ENCODE assay signal across 11 cellular contexts in genomic region chr20:3900187-3900604, GRCh38. TPM values are rescaled to one million over a fixed set of nuclear protein-coding genes. Genes with fewer than 3 reads are reported as not detected.
DNase-seq lines count a peak whose midpoint lies in the region; ATAC-seq and TF ChIP-seq lines count a peak whose summit lies in the region.
"Had no signal": no experiment of that assay in that cellular context is flagged by ENCODE, and none has a peak within 500 bp of the region (broad histone marks: within the 10 kb centered on the region; RNA-seq: fewer than 3 reads in every experiment).

No MANE protein-coding gene starts in this region.

- H3K27ac ChIP-seq in smooth muscle cell (ENCODE audit: low read depth), result peak overlapping the region; percentile 7

- H3K4me1 ChIP-seq in smooth muscle cell (ENCODE audit: low read depth), result peaks cover 4% of the 10 kb centered on the region

- no peak for TF ChIP-seq CTCF in smooth muscle cell (IDR thresholded peaks at IDR 0.05; ENCODE audit: borderline replicate concordance, insufficient read depth, poor library complexity, severe bottlenecking)

- peaks cover 100% of the 10 kb centered on the region for H3K79me2 ChIP-seq in smooth muscle cell (ENCODE audit: low read depth)

- no peak for DNase-seq in activated CD8-positive, alpha-beta memory T cell treated with anti-CD3 and anti-CD28 coated beads, Interleukin-2, amount 10 ng/mL, durations not matched to agents 7 days and 5 days
- no peak for DNase-seq in activated CD8-positive, alpha-beta memory T cell treated with anti-CD3 and anti-CD28 coated beads, Interleukin-2, amount 50 U/mL, for 48 hours
- DNase-seq in NCI-H69 (lab: John Stamatoyannopoulos, UW) (peak; percentile 27), smooth muscle cell (lab: John Stamatoyannopoulos, UW; ENCODE audit: unreplicated experiment) (no peak), 8988T (no peak)
- DNase-seq: activated CD4-positive, alpha-beta T cell treated with anti-CD3 and anti-CD28 coated beads, Interleukin-2, amount 10 ng/mL, durations not matched to agents 7 days and 5 days; NCI-H1048; RPMI8226 had no signal

- no peak overlapping the region for H2AFZ ChIP-seq in smooth muscle cell (ENCODE audit: low read depth)

- H3K27me3 ChIP-seq in smooth muscle cell (ENCODE audit: low read depth), result no peaks in the 10 kb centered on the region

- no peak for ATAC-seq in activated CD8-positive, alpha-beta memory T cell treated with anti-CD3 and anti-CD28 coated beads, Interleukin-2, amount 10 ng/mL, durations not matched to agents 7 days and 5 days
- ATAC-seq in HG02571 (IDR thresholded peaks at IDR 0.05; ENCODE audit: unreplicated experiment) (no peak), GM18519 (IDR thresholded peaks at IDR 0.05; ENCODE audit: low FRiP score, unreplicated experiment) (no peak)

- no peaks in the 10 kb centered on the region for H3K36me3 ChIP-seq in smooth muscle cell (ENCODE audit: low read depth)

- intact Hi-C loops in dendritic cell treated with granulocyte-macrophage colony-stimulating factor and Interleukin-4, amounts not matched to agents 40 ng/mL and 50 ng/mL, for 4 days (cut with micrococcal nuclease), result loop anchor here (2.0 kb wide), 1 partner anchor 25 kb away; no protein-coding TSS in a partner anchor

- H3K9me3 ChIP-seq in smooth muscle cell (replicated peaks; ENCODE audit: low read depth), result no peaks in the 10 kb centered on the region

- no peaks in the 10 kb centered on the region for H3F3A ChIP-seq in smooth muscle cell (ENCODE audit: low read depth)

- no peaks in the 10 kb centered on the region for H3K9me3 Mint-ChIP-seq in activated CD8-positive, alpha-beta memory T cell treated with anti-CD3 and anti-CD28 coated beads, Interleukin-2, amount 10 ng/mL, durations not matched to agents 7 days and 5 days (ENCODE audit: low read depth)
- no peaks in the 10 kb centered on the region for H3K9me3 Mint-ChIP-seq in dendritic cell treated with granulocyte-macrophage colony-stimulating factor and Interleukin-4, amounts not matched to agents 40 ng/mL and 50 ng/mL, for 4 days
- H3K9me3 Mint-ChIP-seq: activated CD4-positive, alpha-beta T cell treated with anti-CD3 and anti-CD28 coated beads, Interleukin-2, amount 10 ng/mL, durations not matched to agents 7 days and 5 days had no signal

- CTCF ChIA-PET in activated CD8-positive, alpha-beta memory T cell treated with anti-CD3 and anti-CD28 coated beads, Interleukin-2, amount 10 ng/mL, durations not matched to agents 7 days and 5 days (lab: Charles Lee), result interaction anchor here (0.7 kb wide), 1 partner anchor 282 kb away, joined by 3 read pairs; no protein-coding TSS in a partner anchor

- H3K27ac Mint-ChIP-seq in activated CD8-positive, alpha-beta memory T cell treated with anti-CD3 and anti-CD28 coated beads, Interleukin-2, amount 10 ng/mL, durations not matched to agents 7 days and 5 days, result peak overlapping the region; percentile 73
- H3K27ac Mint-ChIP-seq in dendritic cell treated with granulocyte-macrophage colony-stimulating factor and Interleukin-4, amounts not matched to agents 40 ng/mL and 50 ng/mL, for 4 days, result peak overlapping the region; percentile 77
- H3K27ac Mint-ChIP-seq: activated CD4-positive, alpha-beta T cell treated with anti-CD3 and anti-CD28 coated beads, Interleukin-2, amount 10 ng/mL, durations not matched to agents 7 days and 5 days had no signal

- H3K4me2 ChIP-seq in smooth muscle cell, result no peak overlapping the region

- 89% methylated on average over 3 of the region's 3 CpGs for WGBS in smooth muscle cell (ENCODE audit: low lambda C conversion rate)

- no peak overlapping the region for H3K4me3 ChIP-seq in smooth muscle cell

- peaks cover 45% of the 10 kb centered on the region for H3K36me3 Mint-ChIP-seq in activated CD8-positive, alpha-beta memory T cell treated with anti-CD3 and anti-CD28 coated beads, Interleukin-2, amount 10 ng/mL, durations not matched to agents 7 days and 5 days
- peaks cover 45% of the 10 kb centered on the region for H3K36me3 Mint-ChIP-seq in dendritic cell treated with granulocyte-macrophage colony-stimulating factor and Interleukin-4, amounts not matched to agents 40 ng/mL and 50 ng/mL, for 4 days (ENCODE audit: low read depth)

- H3K4me3 Mint-ChIP-seq in activated CD8-positive, alpha-beta memory T cell treated with anti-CD3 and anti-CD28 coated beads, Interleukin-2, amount 10 ng/mL, durations not matched to agents 7 days and 5 days, result no peak overlapping the region
- peak overlapping the region; percentile 58 for H3K4me3 Mint-ChIP-seq in dendritic cell treated with granulocyte-macrophage colony-stimulating factor and Interleukin-4, amounts not matched to agents 40 ng/mL and 50 ng/mL, for 4 days
- H3K4me3 Mint-ChIP-seq: activated CD4-positive, alpha-beta T cell treated with anti-CD3 and anti-CD28 coated beads, Interleukin-2, amount 10 ng/mL, durations not matched to agents 7 days and 5 days had no signal

- H3K4me1 Mint-ChIP-seq in activated CD8-positive, alpha-beta memory T cell treated with anti-CD3 and anti-CD28 coated beads, Interleukin-2, amount 10 ng/mL, durations not matched to agents 7 days and 5 days, result peaks cover 74% of the 10 kb centered on the region
- H3K4me1 Mint-ChIP-seq in dendritic cell treated with granulocyte-macrophage colony-stimulating factor and Interleukin-4, amounts not matched to agents 40 ng/mL and 50 ng/mL, for 4 days (ENCODE audit: low read depth), result peaks cover 78% of the 10 kb centered on the region

- H3K27me3 Mint-ChIP-seq in activated CD8-positive, alpha-beta memory T cell treated with anti-CD3 and anti-CD28 coated beads, Interleukin-2, amount 10 ng/mL, durations not matched to agents 7 days and 5 days, result no peaks in the 10 kb centered on the region
- H3K27me3 Mint-ChIP-seq in dendritic cell treated with granulocyte-macrophage colony-stimulating factor and Interleukin-4, amounts not matched to agents 40 ng/mL and 50 ng/mL, for 4 days, result no peaks in the 10 kb centered on the region
- H3K27me3 Mint-ChIP-seq: activated CD4-positive, alpha-beta T cell treated with anti-CD3 and anti-CD28 coated beads, Interleukin-2, amount 10 ng/mL, durations not matched to agents 7 days and 5 days had no signal

- H4K20me1 ChIP-seq in smooth muscle cell (ENCODE audit: low read depth), result peaks cover 100% of the 10 kb centered on the region

- no peak overlapping the region for H3K9ac ChIP-seq in smooth muscle cell (ENCODE audit: low read depth)

RNA-seq across cellular contexts. Expression of gene PANK2, which starts 11.0 kb away (rescaled TPM):
- 10 to 100 TPM; 77.3 to 82.3 TPM for total RNA-seq in activated CD8-positive, alpha-beta memory T cell treated with anti-CD3 and anti-CD28 coated beads, Interleukin-2, amount 10 ng/mL, durations not matched to agents 7 days and 5 days
- total RNA-seq in smooth muscle cell, result 40.8 and 43.1 TPM in 2 replicates
- polyA plus RNA-seq in smooth muscle cell, result 24.7 and 42.5 TPM in 2 replicates

RNA-seq across cellular contexts. Expression of gene MAVS, which starts 53.6 kb away (rescaled TPM):
- 10 to 100 TPM; 29.7 to 37.4 TPM for total RNA-seq in activated CD8-positive, alpha-beta memory T cell treated with anti-CD3 and anti-CD28 coated beads, Interleukin-2, amount 10 ng/mL, durations not matched to agents 7 days and 5 days
- 12.5 and 12.8 TPM in 2 replicates for total RNA-seq in smooth muscle cell
- 7.8 and 10.0 TPM in 2 replicates for polyA plus RNA-seq in smooth muscle cell
